In genomic region chr4:87220094-87220831, GRCh38 we compare ENCODE assay signal across 8 cellular contexts. TPM values are rescaled to one million over a fixed set of nuclear protein-coding genes. Genes with fewer than 3 reads are reported as not detected.
DNase-seq lines count a peak whose midpoint lies in the region; ATAC-seq and TF ChIP-seq lines count a peak whose summit lies in the region.

Gene KLHL8 (minus strand): TSS chr4:87220618. CDS start chr4:87195539, 25,079 bp downstream.

- peaks cover 26% of the 10 kb centered on the region for H3K4me1 ChIP-seq in left ventricle myocardium inferior
- H3K4me1 ChIP-seq in prostate gland (replicated peaks), result no peaks in the 10 kb centered on the region
- no peaks in the 10 kb centered on the region for H3K4me1 ChIP-seq in urinary bladder (ENCODE audit: insufficient read depth)

- peak; percentile 87 for ATAC-seq in HG02623 (IDR thresholded peaks at IDR 0.05; ENCODE audit: unreplicated experiment)

- H3K36me3 ChIP-seq in left ventricle myocardium inferior, result no peaks in the 10 kb centered on the region
- no peaks in the 10 kb centered on the region for H3K36me3 ChIP-seq in prostate gland
- H3K36me3 ChIP-seq in urinary bladder (ENCODE audit: insufficient read depth), result no peaks in the 10 kb centered on the region

- under 1% methylated on average over 62 of the region's 70 CpGs for WGBS in prostate gland
- under 1% methylated on average over 70 of the region's 70 CpGs for WGBS in urinary bladder

- DNase-seq in NCI-H1092 treated with DMSO at 0.1 percent for 48 hours (lab: John Stamatoyannopoulos, UW) (peak; percentile 79), T-helper 1 cell (peak; percentile 68 to 88 (median 73)), amniotic epithelial cell (ENCODE audit: low read depth) (peak; percentile 69), left ventricle myocardium inferior (peak; percentile 89), prostate gland (ENCODE audit: low spot score) (peak; percentile 71)

- peak; percentile 76 for TF ChIP-seq POLR2A in prostate gland (IDR thresholded peaks at IDR 0.05)

- H3K9me3 ChIP-seq in left ventricle myocardium inferior (replicated peaks) (no peaks in the 10 kb centered on the region), prostate gland (no peaks in the 10 kb centered on the region)

- intact Hi-C loops in left ventricle myocardium inferior (cut with micrococcal nuclease), result no loop called here
- intact Hi-C loops in prostate gland (cut with DNase I), result loop anchor here (5.0 kb wide), 1 partner anchor 283 kb away; the partner anchor contains the start of gene AFF1

- H3K4me3 ChIP-seq in GM12875 (ENCODE audit: low read depth, low read length) (peak within 1 kb of the TSS; percentile 89), left ventricle myocardium inferior (peak within 1 kb of the TSS; percentile 84), prostate gland (peak within 1 kb of the TSS; percentile 62 to 91), urinary bladder (ENCODE audit: low read depth, low read length) (peak within 1 kb of the TSS; percentile 89)

- TF ChIP-seq CTCF in GM12875 (IDR thresholded peaks at IDR 0.05; ENCODE audit: borderline replicate concordance, insufficient read depth, low read depth, low read length), result no peak
- TF ChIP-seq CTCF in left ventricle myocardium inferior (IDR thresholded peaks at IDR 0.05; ENCODE audit: borderline replicate concordance), result peak; percentile 17
- TF ChIP-seq CTCF in prostate gland (IDR thresholded peaks at IDR 0.05), result no peak

- H3K27me3 ChIP-seq in left ventricle myocardium inferior (ENCODE audit: low read depth), result no peaks in the 10 kb centered on the region
- H3K27me3 ChIP-seq in prostate gland (replicated peaks; ENCODE audit: insufficient read depth), result no peaks in the 10 kb centered on the region

- H3K27ac ChIP-seq in left ventricle myocardium inferior (replicated peaks), result peak within 1 kb of the TSS; percentile 95
- H3K27ac ChIP-seq in prostate gland, result peak within 1 kb of the TSS; percentile 92 to 93
- peak within 1 kb of the TSS; percentile 72 for H3K27ac ChIP-seq in urinary bladder (ENCODE audit: low read depth)

RNA-seq across cellular contexts. Expression of gene KLHL8, which starts in this region (rescaled TPM):
- 11.7 TPM for total RNA-seq in left ventricle myocardium inferior
- 1 to 10 TPM; 6.2 to 7.7 TPM for total RNA-seq in prostate gland
- total RNA-seq in urinary bladder, result 32.7 TPM
- 7.2 TPM for polyA plus RNA-seq in urinary bladder

Comparison
In these comparisons a context has a peak if more than half of its experiments do, and no peak if none do; other contexts are left out.
1. Peak in every context shown above with its lines: DNase-seq, ATAC-seq, H3K4me3 ChIP-seq and H3K27ac ChIP-seq.